ENCODE assay signal across 9 cellular contexts in the genomic region with DNA sequence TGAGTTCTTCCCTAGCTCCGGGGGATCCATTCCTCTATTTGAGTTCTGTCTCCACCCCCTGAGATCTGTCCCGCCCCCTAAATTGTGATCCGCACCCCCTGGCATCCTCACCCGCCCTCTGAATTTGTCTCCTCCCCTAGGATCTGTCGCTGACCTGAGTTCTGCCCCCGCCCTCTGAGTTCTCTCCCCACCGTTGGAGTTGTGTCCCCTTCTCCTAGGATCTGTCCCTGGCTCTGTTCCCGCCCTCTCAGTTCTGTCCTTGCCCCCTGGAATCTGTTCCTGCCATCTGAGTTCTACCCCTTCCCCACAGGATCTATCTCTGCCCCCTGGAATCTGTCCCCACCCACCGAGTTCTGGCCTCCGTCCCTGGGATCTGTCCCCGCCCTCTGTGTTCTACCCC. TPM values are rescaled to one million over a fixed set of nuclear protein-coding genes. Genes with fewer than 3 reads are reported as not detected.
DNase-seq lines count a peak whose midpoint lies in the region; ATAC-seq, FAIRE-seq and TF ChIP-seq lines count a peak whose summit lies in the region.
"Had no signal": no experiment of that assay in that cellular context is flagged by ENCODE, and none has a peak within 500 bp of the region (broad histone marks: within the 10 kb centered on the region; RNA-seq: fewer than 3 reads in every experiment).

No MANE protein-coding gene starts in this region.

- peaks cover 43% of the 10 kb centered on the region for H3K27me3 ChIP-seq in HL-60 (ENCODE audit: insufficient read depth, poor library complexity, severe bottlenecking)

- H3K9me3 Mint-ChIP-seq in activated naive CD8-positive, alpha-beta T cell treated with anti-CD3 and anti-CD28 coated beads, Interleukin-2, amount 50 U/mL, for 24 hours: no peaks in the 10 kb centered on the region
- H3K9me3 Mint-ChIP-seq in mesothelial cell of epicardium: no peaks in the 10 kb centered on the region

- peak overlapping the region; percentile 69 for H3K4me3 ChIP-seq in HL-60 (replicated peaks; ENCODE audit: insufficient read depth, low read length)

- DNase-seq in AG20443 (ENCODE audit: low spot score): peak; percentile 63
- no peak for DNase-seq in HL-60 (ENCODE audit: low read depth in 1 of 2, low spot score in 1 of 2)
- DNase-seq in activated naive CD8-positive, alpha-beta T cell treated with anti-CD3 and anti-CD28 coated beads, Interleukin-2, amount 50 U/mL, for 24 hours: no peak
- DNase-seq in mesothelial cell of epicardium (ENCODE audit: low spot score in 2 of 2, unreplicated experiment in 2 of 2): no peak
- DNase-seq in OCI-M2 (lab: John Stamatoyannopoulos, UW; ENCODE audit: unreplicated experiment): no peak
- DNase-seq in GM13977 (ENCODE audit: low spot score): no peak
- DNase-seq in HTR-8/SVneo (ENCODE audit: insufficient read length, low spot score): no peak

- H3K27ac Mint-ChIP-seq in activated naive CD8-positive, alpha-beta T cell treated with anti-CD3 and anti-CD28 coated beads, Interleukin-2, amount 50 U/mL, for 24 hours: no peak overlapping the region
- no peak overlapping the region for H3K27ac Mint-ChIP-seq in mesothelial cell of epicardium

- in situ Hi-C loops in GM13977 (cut with MboI; ENCODE audit: low pct_unique_long_range_greater_than_20kb, low sequenced_read_pairs, unreplicated experiment): no loop called here

- ATAC-seq in activated naive CD8-positive, alpha-beta T cell treated with anti-CD3 and anti-CD28 coated beads, Interleukin-2, amount 50 U/mL, for 24 hours: no peak
- ATAC-seq in GM21515 (IDR thresholded peaks at IDR 0.05; ENCODE audit: unreplicated experiment): no peak

- peaks cover 25% of the 10 kb centered on the region for H3K4me1 Mint-ChIP-seq in activated naive CD8-positive, alpha-beta T cell treated with anti-CD3 and anti-CD28 coated beads, Interleukin-2, amount 50 U/mL, for 24 hours
- peaks cover 18% of the 10 kb centered on the region for H3K4me1 Mint-ChIP-seq in mesothelial cell of epicardium

- H3K4me3 Mint-ChIP-seq in activated naive CD8-positive, alpha-beta T cell treated with anti-CD3 and anti-CD28 coated beads, Interleukin-2, amount 50 U/mL, for 24 hours: peak overlapping the region; percentile 76
- peak overlapping the region; percentile 75 for H3K4me3 Mint-ChIP-seq in mesothelial cell of epicardium

- peaks cover 7% of the 10 kb centered on the region for H3K36me3 Mint-ChIP-seq in activated naive CD8-positive, alpha-beta T cell treated with anti-CD3 and anti-CD28 coated beads, Interleukin-2, amount 50 U/mL, for 24 hours (ENCODE audit: low read depth)
- peaks cover 4% of the 10 kb centered on the region for H3K36me3 Mint-ChIP-seq in mesothelial cell of epicardium

- TF ChIP-seq CTCF in HL-60 (IDR thresholded peaks at IDR 0.05; ENCODE audit: insufficient read depth, low read length) (no peak), mesothelial cell of epicardium (IDR thresholded peaks at IDR 0.05; ENCODE audit: unreplicated experiment) (no peak), GM13977 (IDR thresholded peaks at IDR 0.05; ENCODE audit: extremely low read depth, insufficient read depth, missing control alignments) (no peak)

- no peak for FAIRE-seq in HTR-8/SVneo (lab: Jason Lieb, UNC)
- FAIRE-seq: colon had no signal

- peaks cover 51% of the 10 kb centered on the region for H3K27me3 Mint-ChIP-seq in activated naive CD8-positive, alpha-beta T cell treated with anti-CD3 and anti-CD28 coated beads, Interleukin-2, amount 50 U/mL, for 24 hours
- peaks cover 59% of the 10 kb centered on the region for H3K27me3 Mint-ChIP-seq in mesothelial cell of epicardium (ENCODE audit: low read depth)

- H3K27ac ChIP-seq in HL-60 (replicated peaks): no peak overlapping the region

RNA-seq across cellular contexts. Expression of a gene that starts 1.0 kb away (rescaled TPM):
- total RNA-seq in mesothelial cell of epicardium: 0.34 to 0.45 TPM (median 0.35 TPM) in 3 replicates

RNA-seq across cellular contexts. Expression of a gene that starts 9.3 kb away (rescaled TPM):
- 83.6 to 84.6 TPM (median 83.7 TPM) in 3 replicates for total RNA-seq in mesothelial cell of epicardium

RNA-seq across cellular contexts. Expression of a gene that starts 10.7 kb away (rescaled TPM):
- total RNA-seq in mesothelial cell of epicardium: 21.4 to 25.6 TPM (median 24.4 TPM) in 3 replicates

RNA-seq across cellular contexts. Expression of a gene that starts 17.2 kb away (rescaled TPM):
- not detected in 3 replicates for total RNA-seq in mesothelial cell of epicardium

RNA-seq across cellular contexts. Expression of a gene that starts 19.1 kb away (rescaled TPM):
- not detected in 3 replicates for total RNA-seq in mesothelial cell of epicardium
